ENCODE assay signal across 7 cellular contexts in the genomic region with DNA sequence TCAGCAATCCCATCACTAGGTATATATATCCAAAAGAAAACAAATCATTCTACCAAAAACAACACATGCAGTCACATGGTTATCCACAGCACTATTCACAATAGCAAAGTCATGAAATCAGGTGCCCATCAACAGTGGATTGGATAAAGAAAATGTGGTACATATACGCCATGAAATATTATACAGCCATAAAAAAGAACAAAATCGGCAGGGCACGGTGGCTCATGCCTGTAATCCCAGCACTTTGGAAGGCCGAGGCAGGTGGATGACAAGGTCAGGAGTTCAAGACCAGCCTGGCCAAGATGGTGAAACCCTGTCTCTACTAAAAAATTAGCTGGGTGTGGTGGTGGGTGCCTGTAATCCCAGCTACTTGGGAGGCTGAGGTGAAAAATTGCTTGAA. TPM values are rescaled to one million over a fixed set of nuclear protein-coding genes. Genes with fewer than 3 reads are reported as not detected.
"Had no signal": no experiment of that assay in that cellular context is flagged by ENCODE, and none has a peak within 500 bp of the region (broad histone marks: within the 10 kb centered on the region; RNA-seq: fewer than 3 reads in every experiment).

No MANE protein-coding gene starts in this region.

RNA-seq across cellular contexts. Expression of gene PKD2L2, which starts 55.0 kb away (rescaled TPM):
- total RNA-seq: GM23248, GM23338, H1, H4, H7, H9, HFFc6 had no signal
- polyA plus RNA-seq: GM23248, H1 had no signal
